ENCODE assay signal across 8 cellular contexts in genomic region chr1:223811634-223812101, GRCh38. TPM values are rescaled to one million over a fixed set of nuclear protein-coding genes. Genes with fewer than 3 reads are reported as not detected.
DNase-seq lines count a peak whose midpoint lies in the region; ATAC-seq, FAIRE-seq and TF ChIP-seq lines count a peak whose summit lies in the region.

No MANE protein-coding gene starts in this region.

- H3K9ac ChIP-seq in colonic mucosa (ENCODE audit: low read depth in 2 of 2, low read length in 2 of 2): no peak overlapping the region

- TF ChIP-seq CTCF in VCaP (conservative IDR thresholded peaks at IDR 0.05): peak; percentile 79
- TF ChIP-seq CTCF in suprapubic skin (IDR thresholded peaks at IDR 0.05): peak; percentile 29 to 48
- TF ChIP-seq CTCF in colonic mucosa (IDR thresholded peaks at IDR 0.05): no peak

- H3K27ac ChIP-seq in VCaP: no peak overlapping the region
- no peak overlapping the region for H3K27ac ChIP-seq in suprapubic skin
- no peak overlapping the region for H3K27ac ChIP-seq in colonic mucosa

- H3K4me1 ChIP-seq in suprapubic skin (no peaks in the 10 kb centered on the region), colonic mucosa (no peaks in the 10 kb centered on the region)

- no peak for TF ChIP-seq EP300 in suprapubic skin (IDR thresholded peaks at IDR 0.05)

- no peaks in the 10 kb centered on the region for H3K9me3 ChIP-seq in suprapubic skin
- H3K9me3 ChIP-seq in colonic mucosa: no peaks in the 10 kb centered on the region

- no peak for TF ChIP-seq POLR2A in suprapubic skin (IDR thresholded peaks at IDR 0.05)
- no peak for TF ChIP-seq POLR2A in GM12892 (IDR thresholded peaks at IDR 0.05; ENCODE audit: low read depth, low read length)

- no peak overlapping the region for H3K4me3 ChIP-seq in suprapubic skin
- no peak overlapping the region for H3K4me3 ChIP-seq in colonic mucosa

- no peaks in the 10 kb centered on the region for H3K27me3 ChIP-seq in suprapubic skin
- no peaks in the 10 kb centered on the region for H3K27me3 ChIP-seq in colonic mucosa

- 50% methylated on average over 3 of the region's 3 CpGs for WGBS in suprapubic skin

- intact Hi-C loops in left cardiac atrium (cut with DNase I): no loop called here
- intact Hi-C loops in colonic mucosa (cut with DNase I): no loop called here

- peak; percentile 59 to 65 for ATAC-seq in left cardiac atrium

- no peak for FAIRE-seq in GM12892 (lab: Jason Lieb, UNC)

- in situ Hi-C loops in KBM-7 (cut with MboI; ENCODE audit: low pct_unique_long_range_greater_than_20kb, low sequenced_read_pairs): no loop called here

- H3K36me3 ChIP-seq in suprapubic skin (peaks cover 35% of the 10 kb centered on the region), colonic mucosa (no peaks in the 10 kb centered on the region)

- DNase-seq in EH (ENCODE audit: low read depth): peak; percentile 59
- peak; percentile 48 for DNase-seq in KBM-7
- DNase-seq in left cardiac atrium: no peak
- DNase-seq in suprapubic skin (ENCODE audit: low spot score in 2 of 2): no peak
- no peak for DNase-seq in amniotic stem cell (lab: John Stamatoyannopoulos, UW)
- DNase-seq in GM12892 (ENCODE audit: insufficient read length): no peak
- no peak for DNase-seq in colonic mucosa

RNA-seq across cellular contexts. Expression of gene TP53BP2, which starts 34.1 kb away (rescaled TPM):
- total RNA-seq in left cardiac atrium (10 to 100 TPM; 24.0 to 26.9 TPM), suprapubic skin (10 to 100 TPM; 33.2 to 80.5 (median 55.8) TPM), colonic mucosa (10 to 100 TPM; 28.8 to 39.6 TPM)
- 12.6 TPM for polyA plus RNA-seq in GM12892 (2012; ENCODE audit: missing spikeins)

Comparison
In these comparisons a context has a peak if more than half of its experiments do, and no peak if none do; other contexts are left out.
1. DNase-seq: peak in EH (single experiment) and KBM-7 (single experiment); none in left cardiac atrium (single experiment), suprapubic skin (0 of 2), amniotic stem cell (single experiment), GM12892 (single experiment) and colonic mucosa (single experiment).